In the genomic region with DNA sequence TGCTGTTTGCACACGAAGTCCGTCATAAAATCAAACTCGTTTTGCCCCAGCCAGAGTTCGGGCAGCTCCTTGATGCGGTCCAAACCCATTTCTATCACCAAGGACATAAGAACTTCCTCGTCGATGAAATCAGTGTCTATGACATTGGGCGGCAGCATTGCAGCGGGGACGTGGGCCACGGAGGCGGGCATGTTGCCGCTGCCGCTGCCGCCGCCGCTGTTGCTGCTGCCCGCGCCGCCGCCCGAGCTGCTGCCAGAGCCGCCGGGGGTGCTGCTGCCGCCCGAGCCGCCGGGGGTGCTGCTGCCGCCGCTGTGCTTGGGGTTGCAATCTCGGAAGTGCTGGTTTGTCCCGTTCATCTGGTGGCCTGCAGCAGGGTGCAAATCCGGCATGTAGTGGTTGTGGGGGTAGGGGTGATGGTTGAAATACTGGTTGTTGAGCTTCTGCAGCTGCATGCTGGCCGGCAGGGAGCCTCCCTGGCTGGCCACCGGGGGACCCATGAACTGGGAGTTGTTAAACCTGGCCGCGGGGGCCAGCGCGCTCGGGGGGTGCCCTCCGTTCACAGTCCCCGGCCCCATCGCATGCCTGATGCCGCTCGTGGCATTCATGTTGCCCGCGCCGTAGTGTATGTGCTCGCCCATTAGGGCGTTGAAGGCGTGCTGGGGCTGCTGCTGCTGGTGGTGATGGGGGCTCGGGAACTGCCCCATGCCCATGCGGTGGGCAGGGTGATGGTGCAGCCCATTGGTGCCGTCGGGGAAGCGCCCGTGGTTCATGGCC, we compare ENCODE assay signal across 8 cellular contexts. TPM values are rescaled to one million over a fixed set of nuclear protein-coding genes. Genes with fewer than 3 reads are reported as not detected.
DNase-seq lines count a peak whose midpoint lies in the region; TF ChIP-seq lines count a peak whose summit lies in the region.

No MANE protein-coding gene starts in this region.

- no peak overlapping the region for H2BK20ac ChIP-seq in H9 (ENCODE audit: low read depth, low read length, poor library complexity, severe bottlenecking)

- peak overlapping the region; percentile 57 for H4K5ac ChIP-seq in H9 (ENCODE audit: insufficient read length, low read depth, low read length)

- TF ChIP-seq CTCF in H9 (conservative IDR thresholded peaks at IDR 0.05): peak; percentile 34; the same call in 1 of the 3 replicates

- H3K27me3 Mint-ChIP-seq in H9 (ENCODE audit: low read depth): no peaks in the 10 kb centered on the region; the same call in 1 of the 2 replicates

- H3K18ac ChIP-seq in H9 (ENCODE audit: insufficient read length, low read depth, low read length): peak overlapping the region; percentile 55

- peaks cover 52 to 55% of the 10 kb centered on the region in 2 experiments for H3K4me1 Mint-ChIP-seq in H9

- peak overlapping the region; percentile 67 for H3K4me2 ChIP-seq in H9 (ENCODE audit: insufficient read depth, insufficient read length, low read length)

- no peak overlapping the region for H4K91ac ChIP-seq in H9 (ENCODE audit: insufficient read length, low read depth, low read length)

- peaks cover 3 to 12% of the 10 kb centered on the region in 2 experiments; a peak in 4 of 5 replicates for H3K9me3 Mint-ChIP-seq in H9

- H3K23me2 ChIP-seq in H9 (ENCODE audit: insufficient read length, low read depth, low read length, poor library complexity, severe bottlenecking): peaks cover 14% of the 10 kb centered on the region

- H2AK5ac ChIP-seq in H9 (ENCODE audit: insufficient read length, low read length): no peak overlapping the region

- H4K8ac ChIP-seq in H9 (replicated peaks; ENCODE audit: insufficient read length, low read depth, low read length): no peak overlapping the region

- WGBS in H9 (ENCODE audit: extremely low coverage, insufficient read length, low lambda C conversion rate): no CpG with 5 or more reads among the region's 57 CpGs

- no peaks in the 10 kb centered on the region for H4K20me1 ChIP-seq in H9 (ENCODE audit: control insufficient read depth, insufficient read depth, insufficient read length)

- H3K4me3 Mint-ChIP-seq in H9: peak overlapping the region; percentile 99

- DNase-seq in GM04504 (ENCODE audit: low read depth) (peak; percentile 26), H9 (peak; percentile 40), NCI-H1092 treated with DMSO at 0.1 percent for 48 hours (lab: John Stamatoyannopoulos, UW) (peak; percentile 72), HuH-7 (ENCODE audit: low spot score) (no peak)
- peak; percentile 42 for DNase-seq in activated CD4-positive, CD25-positive, alpha-beta regulatory T cell treated with anti-CD3 and anti-CD28 coated beads, Interleukin-2, amount 50 U/mL, for 16 hours (ENCODE audit: low read depth, low spot score)
- peak; percentile 72 for DNase-seq in central memory CD4-positive, alpha-beta T cell
- DNase-seq in stimulated activated CD4-positive, alpha-beta T cell treated with anti-CD3 and anti-CD28 coated beads, Interleukin-1b, Interleukin-23, amount 100 ng/mL, for 4 hours (ENCODE audit: low read depth in 2 of 2): peak; percentile 57 to 61

- peaks cover 5% of the 10 kb centered on the region; the same call in 1 of the 2 replicates for H3K79me2 ChIP-seq in H9 (ENCODE audit: insufficient read depth, low read length)

- peaks cover 6% of the 10 kb centered on the region; the same call in 1 of the 2 replicates for H3K4me1 ChIP-seq in H9 (ENCODE audit: insufficient read depth, low read length)

- H3K79me1 ChIP-seq in H9 (ENCODE audit: insufficient read depth, low read depth, low read length, poor library complexity, severe bottlenecking): no peaks in the 10 kb centered on the region

- no peak overlapping the region for H2BK120ac ChIP-seq in H9 (ENCODE audit: low read depth, low read length, poor library complexity, severe bottlenecking)

- H2AFZ ChIP-seq in H9 (ENCODE audit: low read length): no peak overlapping the region

- no peak overlapping the region for H3K4ac ChIP-seq in H9 (ENCODE audit: low read depth, low read length)

- H3K9ac ChIP-seq in H9 (ENCODE audit: extremely low read depth, insufficient read length, low read length): peak overlapping the region; percentile 93

- H3K27me3 ChIP-seq in H9 (ENCODE audit: insufficient read depth, low read length): no peaks in the 10 kb centered on the region
- no peaks in the 10 kb centered on the region for H3K27me3 ChIP-seq in layer of hippocampus (ENCODE audit: control insufficient read depth, insufficient read depth, low read length)

- no peak overlapping the region for H3K56ac ChIP-seq in H9 (ENCODE audit: insufficient read length, low read depth, low read length)

- H3K27ac Mint-ChIP-seq in H9: peak overlapping the region; percentile 99 to 100 (median 100); a peak in 6 of 7 replicates

- no peak overlapping the region for H2BK15ac ChIP-seq in H9 (ENCODE audit: low read depth, low read length)

- H3K23ac ChIP-seq in H9 (ENCODE audit: insufficient read length, low read depth, low read length): no peak overlapping the region

- H3K27ac ChIP-seq in H9 (ENCODE audit: insufficient read length, low read depth, low read length) (no peak overlapping the region), layer of hippocampus (ENCODE audit: low read depth, low read length) (peak overlapping the region; percentile 93)

- H2BK12ac ChIP-seq in H9 (ENCODE audit: insufficient read length, low read depth, low read length): no peak overlapping the region

- H3K36me3 Mint-ChIP-seq in H9 (ENCODE audit: insufficient read depth in 1 of 3, low read depth in 3 of 3): peaks cover 26 to 38% (median 32%) of the 10 kb centered on the region in 3 experiments

- no peak overlapping the region for H2BK5ac ChIP-seq in H9 (ENCODE audit: insufficient read length, low read length)

- no peak overlapping the region for H3T11ph ChIP-seq in H9 (ENCODE audit: low read length)

- H3K9me3 ChIP-seq in H9 (ENCODE audit: control insufficient read depth, low read depth, low read length): no peaks in the 10 kb centered on the region

- H3K14ac ChIP-seq in H9 (ENCODE audit: insufficient read depth, low read length): peak overlapping the region; percentile 92; the same call in 1 of the 2 replicates

RNA-seq across cellular contexts. Expression of gene CITED2, which starts 1.1 kb away (rescaled TPM):
- 107 and 110 TPM in 2 replicates for total RNA-seq in H9 (2021)
